8 cellular contexts compared by ENCODE assay signal in the genomic region with DNA sequence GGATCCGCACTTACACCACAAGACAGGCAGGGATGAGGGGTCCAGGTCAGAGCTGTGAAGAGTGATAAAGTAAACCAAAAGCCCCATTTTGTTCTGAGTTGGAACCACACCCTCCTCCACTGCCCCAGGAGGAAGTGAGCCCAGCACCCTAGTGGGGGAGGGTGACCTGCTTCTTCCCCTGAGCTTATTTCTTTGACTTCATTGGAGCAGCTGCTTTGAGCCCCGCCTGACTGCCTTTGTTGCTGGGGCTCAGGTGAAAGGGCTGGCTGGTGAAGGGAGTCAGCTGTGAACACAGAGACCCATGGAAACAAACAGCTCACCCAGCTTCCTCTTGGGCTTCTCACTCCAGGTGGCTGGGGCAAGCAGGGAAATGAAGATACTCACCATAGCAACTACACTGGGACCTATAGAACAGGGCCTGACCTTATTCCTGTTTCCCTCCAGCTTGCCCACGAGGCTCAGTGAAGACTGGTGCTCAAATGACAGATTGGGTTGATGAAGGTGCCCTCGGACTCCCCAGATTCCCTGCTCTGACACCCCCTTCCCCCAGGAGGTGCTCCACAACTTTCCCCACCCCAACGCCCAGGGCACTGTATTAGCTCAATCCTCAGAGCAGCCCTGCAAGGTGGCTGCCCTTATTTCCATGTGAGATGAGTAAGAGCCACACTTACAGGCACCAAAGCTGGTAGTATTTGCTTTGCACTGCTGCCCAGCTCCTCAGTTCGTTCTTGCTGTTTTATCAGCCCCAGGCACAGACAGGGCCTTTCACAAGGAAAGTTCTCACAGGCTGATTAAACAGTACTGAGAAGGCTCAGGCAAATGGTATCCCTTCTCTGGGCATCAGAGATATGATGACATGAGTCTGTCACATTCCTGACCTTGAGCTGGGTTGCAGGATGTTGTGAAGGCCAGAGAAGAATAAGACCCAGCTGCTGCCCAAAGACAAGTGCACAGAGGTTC. TPM values are rescaled to one million over a fixed set of nuclear protein-coding genes. Genes with fewer than 3 reads are reported as not detected.
DNase-seq lines count a peak whose midpoint lies in the region; ATAC-seq and TF ChIP-seq lines count a peak whose summit lies in the region.

No MANE protein-coding gene starts in this region.

- no peaks in the 10 kb centered on the region for H3K9me3 ChIP-seq in neural progenitor cell (ENCODE audit: low read depth)

- peaks cover 31% of the 10 kb centered on the region for H3K79me2 ChIP-seq in neural progenitor cell (ENCODE audit: low read depth)

- peak; percentile 48 for ATAC-seq in GM21786 (IDR thresholded peaks at IDR 0.05; ENCODE audit: unreplicated experiment)

- H3K4me3 ChIP-seq in neural progenitor cell, result peak overlapping the region; percentile 81
- H3K4me3 ChIP-seq in brain microvascular endothelial cell (ENCODE audit: low read depth, low read length), result no peak overlapping the region

- DNase-seq in GM10266 (ENCODE audit: extremely low spot score), result peak; percentile 85
- DNase-seq in NAMALWA (ENCODE audit: low spot score), result peak; percentile 97
- DNase-seq in activated CD4-positive, alpha-beta T cell treated with anti-CD3 and anti-CD28 coated beads for 1 hour, result peak; percentile 72
- DNase-seq in effector CD8-positive, alpha-beta T cell (lab: John Stamatoyannopoulos, UW), result peak; percentile 55
- DNase-seq in neural progenitor cell (ENCODE audit: low spot score), result no peak
- no peak for DNase-seq in middle frontal gyrus (ENCODE audit: extremely low spot score, low spot score)
- no peak for DNase-seq in brain microvascular endothelial cell

- peaks cover 4% of the 10 kb centered on the region for H3K27me3 Mint-ChIP-seq in neural progenitor cell (ENCODE audit: insufficient read depth, low read depth)

- no peaks in the 10 kb centered on the region for H3K9me3 Mint-ChIP-seq in neural progenitor cell

- H3K36me3 ChIP-seq in neural progenitor cell, result peaks cover 4% of the 10 kb centered on the region
- no peaks in the 10 kb centered on the region for H3K36me3 ChIP-seq in brain microvascular endothelial cell (replicated peaks)

- peaks cover 36% of the 10 kb centered on the region for H3K36me3 Mint-ChIP-seq in neural progenitor cell

- in situ Hi-C loops in brain microvascular endothelial cell (cut with HindIII; ENCODE audit: low pct_ligation_motif_present, low sequenced_read_pairs), result no loop called here

- no peak overlapping the region for H3K9ac ChIP-seq in neural progenitor cell

- no peak for TF ChIP-seq CTCF in GM10266 (IDR thresholded peaks at IDR 0.05; ENCODE audit: control insufficient read depth, insufficient read depth, low read depth, missing control alignments)
- TF ChIP-seq CTCF in neural progenitor cell (IDR thresholded peaks at IDR 0.05), result no peak
- no peak for TF ChIP-seq CTCF in brain microvascular endothelial cell (IDR thresholded peaks at IDR 0.05; ENCODE audit: low read depth, low read length, missing control alignments)

- no peak overlapping the region for H2AFZ ChIP-seq in neural progenitor cell (replicated peaks)

- no peak overlapping the region for H3K27ac Mint-ChIP-seq in neural progenitor cell

- H3K4me2 ChIP-seq in neural progenitor cell, result peak overlapping the region; percentile 83

- H3K27ac ChIP-seq in neural progenitor cell (no peak overlapping the region), brain microvascular endothelial cell (no peak overlapping the region)

- H3F3A ChIP-seq in neural progenitor cell (ENCODE audit: low read depth), result peaks cover 44% of the 10 kb centered on the region

- H3K27me3 ChIP-seq in neural progenitor cell (no peaks in the 10 kb centered on the region), brain microvascular endothelial cell (replicated peaks) (no peaks in the 10 kb centered on the region)

- H3K4me1 Mint-ChIP-seq in neural progenitor cell, result peaks cover 40% of the 10 kb centered on the region

- H3K4me1 ChIP-seq in neural progenitor cell, result peaks cover 27% of the 10 kb centered on the region

- H3K4me3 Mint-ChIP-seq in neural progenitor cell, result peak overlapping the region; percentile 98

- peaks cover 18% of the 10 kb centered on the region for H4K20me1 ChIP-seq in neural progenitor cell (ENCODE audit: low read depth)

RNA-seq across cellular contexts. Expression of gene UCP2, which starts 2.4 kb away (rescaled TPM):
- total RNA-seq in neural progenitor cell (ENCODE audit: low replicate concordance), result 69.2 and 88.1 TPM in 2 replicates

RNA-seq across cellular contexts. Expression of gene UCP3, which starts 28.6 kb away (rescaled TPM):
- 1.5 TPM in 1 of 2 replicates, not detected in the other for total RNA-seq in neural progenitor cell (ENCODE audit: low replicate concordance)

RNA-seq across cellular contexts. Expression of gene DNAJB13, which starts 29.5 kb away (rescaled TPM):
- total RNA-seq in neural progenitor cell (ENCODE audit: low replicate concordance), result 0.28 TPM in 1 of 2 replicates, not detected in the other

Comparison
In these comparisons a context has a peak if more than half of its experiments do, and no peak if none do; other contexts are left out.
1. DNase-seq: peak in GM10266 (single experiment), NAMALWA (single experiment), activated CD4-positive, alpha-beta T cell treated with anti-CD3 and anti-CD28 coated beads for 1 hour (single experiment) and effector CD8-positive, alpha-beta T cell (single experiment); none in neural progenitor cell (single experiment), middle frontal gyrus (single experiment) and brain microvascular endothelial cell (single experiment).